Comparison of ENCODE assay signal across 8 cellular contexts in genomic region chr2:85355521-85355920, GRCh38. TPM values are rescaled to one million over a fixed set of nuclear protein-coding genes. Genes with fewer than 3 reads are reported as not detected.
DNase-seq lines count a peak whose midpoint lies in the region; ATAC-seq and TF ChIP-seq lines count a peak whose summit lies in the region.

No MANE protein-coding gene starts in this region.

- no peak for DNase-seq in HL-60 (ENCODE audit: low read depth in 1 of 2, low spot score in 1 of 2)
- DNase-seq in MCF 10A (ENCODE audit: unreplicated experiment): no peak
- DNase-seq in NCI-H128 (lab: John Stamatoyannopoulos, UW; ENCODE audit: unreplicated experiment): no peak
- no peak for DNase-seq in Ammon's horn (ENCODE audit: low spot score)
- no peak for DNase-seq in NCI-H1694 (lab: John Stamatoyannopoulos, UW)

- peak overlapping the region; percentile 97 for H3K4me3 Mint-ChIP-seq in MCF 10A (ENCODE audit: unreplicated experiment)

- peak overlapping the region; percentile 74; the same call in 1 of the 2 replicates for H3K27ac ChIP-seq in 22Rv1
- H3K27ac ChIP-seq in HL-60 (replicated peaks): no peak overlapping the region

- TF ChIP-seq CTCF in 22Rv1 (IDR thresholded peaks at IDR 0.05) (no peak), HL-60 (IDR thresholded peaks at IDR 0.05; ENCODE audit: insufficient read depth, low read length) (no peak), MCF 10A (IDR thresholded peaks at IDR 0.05; ENCODE audit: unreplicated experiment) (no peak)

- peak overlapping the region; percentile 86 for H3K4me3 ChIP-seq in HL-60 (replicated peaks; ENCODE audit: insufficient read depth, low read length)
- peak overlapping the region; percentile 96 for H3K4me3 ChIP-seq in mononuclear cell (ENCODE audit: low read length)

- H3K4me1 ChIP-seq in mononuclear cell (ENCODE audit: insufficient read depth, low read length): peaks cover 22% of the 10 kb centered on the region

- no peaks in the 10 kb centered on the region for H3K9me3 ChIP-seq in mononuclear cell (ENCODE audit: low read depth, low read length)

- no peak for ATAC-seq in HG02610 (IDR thresholded peaks at IDR 0.05; ENCODE audit: unreplicated experiment)

- peaks cover 55% of the 10 kb centered on the region for H3K36me3 Mint-ChIP-seq in MCF 10A (ENCODE audit: insufficient read depth, unreplicated experiment)

- peak overlapping the region; percentile 98 for H3K27ac Mint-ChIP-seq in MCF 10A (ENCODE audit: low read depth, unreplicated experiment)

- BruUV-seq in MCF 10A (replicated peaks; lab: Mats Ljungman, UMichigan): no TSS peak

- POLR2A ChIA-PET in MCF 10A (lab: Yijun Ruan, JAX): interaction anchor here (1.1 to 5.8 kb wide), 19 partner anchors 11 to 248 kb away, joined by 3 to 121 read pairs (median 6); partner anchors contain the start of genes GGCX, MAT2A, RNF181 and SH2D6

- intact Hi-C loops in MCF 10A (cut with micrococcal nuclease): loop anchor here (2.0 kb wide), 1 partner anchor 247 kb away; the partner anchor contains the start of gene TMEM150A

- no peaks in the 10 kb centered on the region for H3K27me3 Mint-ChIP-seq in MCF 10A (ENCODE audit: insufficient read depth, unreplicated experiment)

- CTCF ChIA-PET in MCF 10A (lab: Yijun Ruan, JAX): interaction anchor here (1.6 to 1.8 kb wide), 2 partner anchors 9 to 197 kb away, joined by 5 read pairs; no protein-coding TSS in a partner anchor

- no peaks in the 10 kb centered on the region for H3K27me3 ChIP-seq in HL-60 (ENCODE audit: insufficient read depth, poor library complexity, severe bottlenecking)
- H3K27me3 ChIP-seq in mononuclear cell (ENCODE audit: insufficient read depth, low read length): no peaks in the 10 kb centered on the region

- H3K4me1 Mint-ChIP-seq in MCF 10A (ENCODE audit: insufficient read depth, unreplicated experiment): peaks cover 10% of the 10 kb centered on the region

- H3K9me3 Mint-ChIP-seq in MCF 10A (ENCODE audit: unreplicated experiment): no peaks in the 10 kb centered on the region

RNA-seq across cellular contexts. Expression of gene ELMOD3, which starts 1.0 kb away (rescaled TPM):
- total RNA-seq in MCF 10A (2022) (16.2 and 16.7 TPM in 2 replicates), mononuclear cell (12.8 TPM)

RNA-seq across cellular contexts. Expression of gene RETSAT, which starts 1.2 kb away (rescaled TPM):
- total RNA-seq in MCF 10A (2022): 59.2 and 60.4 TPM in 2 replicates
- total RNA-seq in mononuclear cell: 6.9 TPM

RNA-seq across cellular contexts. Expression of gene TGOLN2, which starts 27.7 kb away (rescaled TPM):
- total RNA-seq in MCF 10A (2022) (62.9 and 65.5 TPM in 2 replicates), mononuclear cell (154 TPM)

RNA-seq across cellular contexts. Expression of gene CAPG, which starts 54.6 kb away (rescaled TPM):
- total RNA-seq in MCF 10A (2022) (173 and 188 TPM in 2 replicates), mononuclear cell (107 TPM)
